ENCODE assay signal across 17 cellular contexts in the genomic region with DNA sequence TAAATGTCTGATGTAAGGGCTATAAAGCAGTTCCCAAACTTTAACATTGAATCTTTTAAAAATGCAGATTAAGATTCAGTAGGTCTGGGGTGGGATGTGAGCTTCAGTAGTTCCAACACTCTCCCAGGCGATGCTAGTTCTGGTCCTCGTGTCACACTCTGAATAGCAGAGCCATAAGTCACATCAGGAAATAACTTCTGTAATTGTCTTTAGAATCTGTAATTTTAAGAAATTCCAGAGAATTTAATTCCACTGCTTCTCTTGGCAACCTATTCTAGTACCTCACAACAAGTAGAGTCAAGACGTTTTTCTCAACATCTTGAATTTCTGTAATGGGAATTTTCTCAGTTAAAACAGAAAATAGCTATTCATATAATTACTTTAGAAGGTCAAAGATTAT.
"Had no signal": no experiment of that assay in that cellular context is flagged by ENCODE, and none has a peak within 500 bp of the region (broad histone marks: within the 10 kb centered on the region; RNA-seq: fewer than 3 reads in every experiment).

No MANE protein-coding gene starts in this region.

- H3K9me3 Mint-ChIP-seq: activated naive CD8-positive, alpha-beta T cell treated with anti-CD3 and anti-CD28 coated beads, Interleukin-2, amount 10 ng/mL, durations not matched to agents 7 days and 5 days; T-cell had no signal

- H3K27ac Mint-ChIP-seq: activated CD8-positive, alpha-beta T cell treated with anti-CD3 and anti-CD28 coated beads, Interleukin-2, amount 10 ng/mL, durations not matched to agents 7 days and 5 days; activated naive CD8-positive, alpha-beta T cell treated with anti-CD3 and anti-CD28 coated beads, Interleukin-2, amount 10 ng/mL, durations not matched to agents 7 days and 5 days; T-cell had no signal

- H3K79me2 ChIP-seq: parathyroid adenoma had no signal

- DNase-seq: activated CD4-positive, alpha-beta T cell treated with anti-CD3 and anti-CD28 coated beads for 4 hours; activated CD8-positive, alpha-beta memory T cell treated with anti-CD3 and anti-CD28 coated beads, Interleukin-2, amount 50 U/mL, for 48 hours; activated CD8-positive, alpha-beta T cell treated with anti-CD3 and anti-CD28 coated beads, Interleukin-2, amount 10 ng/mL, durations not matched to agents 7 days and 5 days; activated naive CD8-positive, alpha-beta T cell treated with anti-CD3 and anti-CD28 coated beads, Interleukin-2, amount 10 ng/mL, durations not matched to agents 7 days and 5 days; aorta; caudate nucleus; cortex of kidney; foreskin fibroblast; head of caudate nucleus; left ventricle myocardium inferior; small intestine; T-cell; T1000; tibial artery; uterus had no signal

- H3K27ac ChIP-seq: left ventricle myocardium inferior, parathyroid adenoma, right atrium auricular region, uterus had no signal

- H3K9me3 ChIP-seq: left ventricle myocardium inferior, right atrium auricular region, tibial artery, uterus had no signal

- H2AFZ ChIP-seq: parathyroid adenoma had no signal

- H3K27me3 Mint-ChIP-seq: activated naive CD8-positive, alpha-beta T cell treated with anti-CD3 and anti-CD28 coated beads, Interleukin-2, amount 10 ng/mL, durations not matched to agents 7 days and 5 days; T-cell had no signal

- H3K4me1 ChIP-seq: parathyroid adenoma had no signal

- H3K27me3 ChIP-seq: right atrium auricular region, tibial artery, uterus had no signal

- H3K4me3 ChIP-seq: left ventricle myocardium inferior, right atrium auricular region, tibial artery, uterus had no signal

- H3K9ac ChIP-seq: parathyroid adenoma had no signal

- H3K4me3 Mint-ChIP-seq: activated CD8-positive, alpha-beta T cell treated with anti-CD3 and anti-CD28 coated beads, Interleukin-2, amount 10 ng/mL, durations not matched to agents 7 days and 5 days; activated naive CD8-positive, alpha-beta T cell treated with anti-CD3 and anti-CD28 coated beads, Interleukin-2, amount 10 ng/mL, durations not matched to agents 7 days and 5 days; T-cell had no signal

- H3K36me3 ChIP-seq: left ventricle myocardium inferior, right atrium auricular region, tibial artery, uterus had no signal
